In genomic region chr2:192773044-192773443, GRCh38 we compare ENCODE assay signal across 1 cellular context.
A peak's percentile ranks its signal among the peaks of the same experiment; 100 is the strongest.
TF ChIP-seq lines count a peak whose summit lies in the region.

No MANE protein-coding gene starts in this region.

TF ChIP-seq in HepG2, 621 proteins besides CTCF, POLR2A, EP300 and RAD21 (continued from another document and continues in another):
- TF ChIP-seq ZNF770 (CRISPR knock-in tag; IDR thresholded peaks at IDR 0.05) (no peak), GABPA (IDR thresholded peaks at IDR 0.05; ENCODE audit: low read depth, low read length) (no peak), GABPA (CRISPR knock-in tag; IDR thresholded peaks at IDR 0.05; ENCODE audit: low read depth) (peak; percentile 19; the same call in 1 of the 2 replicates), ZNF275 (CRISPR knock-in tag; IDR thresholded peaks at IDR 0.05; ENCODE audit: borderline replicate concordance) (no peak), ZFP82 (CRISPR knock-in tag; IDR thresholded peaks at IDR 0.05; ENCODE audit: borderline replicate concordance) (0 out of 2 replicates have a peak, but pooled peaks have one; percentile 27), CHD2 (IDR thresholded peaks at IDR 0.05; ENCODE audit: low read depth, low read length) (no peak), ZNF646 (CRISPR knock-in tag; IDR thresholded peaks at IDR 0.05) (peak; percentile 22; the same call in 1 of the 2 replicates), RBM22 (optimal IDR thresholded peaks at IDR 0.05; ENCODE audit: low read length) (no peak), RNF219 (CRISPR knock-in tag; IDR thresholded peaks at IDR 0.05) (no peak), ZNF232 (CRISPR knock-in tag; IDR thresholded peaks at IDR 0.05; ENCODE audit: borderline replicate concordance) (no peak), CC2D1A (CRISPR knock-in tag; IDR thresholded peaks at IDR 0.05) (no peak), MLX (CRISPR knock-in tag; IDR thresholded peaks at IDR 0.05) (no peak), ZNF24 (IDR thresholded peaks at IDR 0.05) (no peak), ZNF17 (CRISPR knock-in tag; IDR thresholded peaks at IDR 0.05) (no peak), ZNF891 (CRISPR knock-in tag; IDR thresholded peaks at IDR 0.05) (no peak), IRF9 (CRISPR knock-in tag; IDR thresholded peaks at IDR 0.05; ENCODE audit: borderline replicate concordance) (no peak), AFF4 (CRISPR knock-in tag; IDR thresholded peaks at IDR 0.05) (no peak), ZMYM3 (CRISPR knock-in tag; IDR thresholded peaks at IDR 0.05) (no peak), RXRA (CRISPR knock-in tag; IDR thresholded peaks at IDR 0.05) (no peak; the same call in 1 of the 2 replicates), ZNF446 (CRISPR knock-in tag; IDR thresholded peaks at IDR 0.05) (no peak), ZNF703 (CRISPR knock-in tag; IDR thresholded peaks at IDR 0.05; ENCODE audit: borderline replicate concordance) (no peak), TP53 (CRISPR knock-in tag; conservative IDR thresholded peaks at IDR 0.05) (no peak), NRL (CRISPR knock-in tag; IDR thresholded peaks at IDR 0.05; ENCODE audit: borderline replicate concordance) (no peak), ZSCAN5A (CRISPR knock-in tag; IDR thresholded peaks at IDR 0.05; ENCODE audit: borderline replicate concordance) (no peak), USF2 (IDR thresholded peaks at IDR 0.05; ENCODE audit: low read depth, low read length) (no peak), USF2 (CRISPR knock-in tag; IDR thresholded peaks at IDR 0.05; ENCODE audit: borderline replicate concordance) (no peak), FIP1L1 (IDR thresholded peaks at IDR 0.05; ENCODE audit: borderline replicate concordance, insufficient read depth, low read depth, low read length) (no peak)
